Comparison of ENCODE assay signal across 11 cellular contexts in the genomic region with DNA sequence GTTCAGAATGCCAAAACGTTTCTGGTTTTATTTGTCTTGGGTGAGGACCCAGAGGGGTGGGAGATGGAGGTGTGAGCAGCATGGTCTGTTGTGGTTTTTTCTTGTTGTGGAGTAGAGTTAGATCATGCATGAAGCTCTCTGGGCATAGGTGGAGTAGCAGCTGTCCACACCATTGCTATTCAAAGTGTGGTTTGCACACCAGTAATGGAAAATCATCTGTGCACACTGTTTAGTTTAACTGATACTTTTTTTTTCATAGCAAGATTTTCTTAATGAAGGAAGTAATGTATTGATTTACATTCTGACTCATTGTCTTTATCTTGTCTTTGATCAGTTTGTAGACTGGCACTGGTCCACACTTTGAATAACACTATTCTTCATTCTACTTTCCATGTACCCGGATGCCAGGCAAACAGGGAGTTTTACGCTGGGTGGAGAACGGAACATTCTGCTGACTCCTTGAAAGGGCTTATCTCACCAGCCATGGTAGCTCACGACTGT. TPM values are rescaled to one million over a fixed set of nuclear protein-coding genes. Genes with fewer than 3 reads are reported as not detected.
DNase-seq lines count a peak whose midpoint lies in the region; ATAC-seq and TF ChIP-seq lines count a peak whose summit lies in the region.
"Had no signal": no experiment of that assay in that cellular context is flagged by ENCODE, and none has a peak within 500 bp of the region (broad histone marks: within the 10 kb centered on the region; RNA-seq: fewer than 3 reads in every experiment).

No MANE protein-coding gene starts in this region.

- no peak overlapping the region for H3K4me3 ChIP-seq in Panc1 (ENCODE audit: low read depth in 2 of 2, low read length in 2 of 2)
- no peak overlapping the region for H3K4me3 ChIP-seq in fibroblast of the aortic adventitia (ENCODE audit: low read depth, low read length)
- H3K4me3 ChIP-seq in aorta (ENCODE audit: low read length in 2 of 2), result no peak overlapping the region
- H3K4me3 ChIP-seq: GM12878 had no signal

- CTCF ChIA-PET in Panc1 (lab: Charles Lee), result interaction anchor here (1.0 kb wide), 1 partner anchor 186 kb away, joined by 5 read pairs; no protein-coding TSS in a partner anchor

- WGBS in aorta, 2 donors, result 38 to 50% methylated on average over 5 of the region's 5 CpGs

- H3K36me3 ChIP-seq in Panc1 (ENCODE audit: control insufficient read depth, insufficient read depth, low read length) (peaks cover 40% of the 10 kb centered on the region), aorta (ENCODE audit: control insufficient read depth in 1 of 2, insufficient read depth in 2 of 2, low read length in 1 of 2) (peaks cover 0 to 15% of the 10 kb centered on the region in 2 donors)

- H3K4me1 ChIP-seq in Panc1 (ENCODE audit: control insufficient read depth, insufficient read depth, low read length), result peaks cover 10% of the 10 kb centered on the region; the same call in 1 of the 2 replicates
- peaks cover 0 to 2% of the 10 kb centered on the region in 2 donors for H3K4me1 ChIP-seq in aorta (ENCODE audit: control insufficient read depth in 1 of 2, insufficient read depth in 2 of 2, low read length in 2 of 2)

- TF ChIP-seq CTCF in Panc1 (IDR thresholded peaks at IDR 0.05) (no peak), fibroblast of the aortic adventitia (IDR thresholded peaks at IDR 0.05; ENCODE audit: insufficient read depth, low read length) (no peak)

- no peak overlapping the region for H3K27ac ChIP-seq in Panc1 (ENCODE audit: low read length)
- H3K27ac ChIP-seq in aorta (ENCODE audit: low read depth in 1 of 2, low read length in 2 of 2), result peak overlapping the region; percentile 25 to 63
- H3K27ac ChIP-seq: VCaP had no signal

- in situ Hi-C loops in Panc1 (cut with HindIII; ENCODE audit: low pct_unique_long_range_greater_than_20kb, low sequenced_read_pairs), result no loop called here

- ATAC-seq in Panc1 (peak; percentile 62), aorta (ENCODE audit: low FRiP score) (no peak), GM21528 (IDR thresholded peaks at IDR 0.05; ENCODE audit: low FRiP score, unreplicated experiment) (no peak)
- ATAC-seq: GM12878 had no signal

- H3K27me3 ChIP-seq in Panc1 (ENCODE audit: control insufficient read depth, insufficient read depth, low read length) (no peaks in the 10 kb centered on the region), aorta (ENCODE audit: control insufficient read depth in 1 of 2, insufficient read depth in 2 of 2, low read length in 1 of 2) (no peaks in the 10 kb centered on the region)

- DNase-seq in stimulated activated CD4-positive, alpha-beta T cell treated with anti-CD3 and anti-CD28 coated beads, Interleukin-15, amount 100 ng/mL, for 24 hours, result peak; percentile 14
- no peak for DNase-seq in stimulated activated CD4-positive, alpha-beta T cell treated with anti-CD3 and anti-CD28 coated beads, Interleukin-4, amount 100 ng/mL, for 1 hour
- no peak for DNase-seq in Panc1 (ENCODE audit: low read depth, low spot score)
- peak; percentile 14 for DNase-seq in fibroblast of the aortic adventitia (ENCODE audit: low read depth)
- no peak for DNase-seq in aorta
- DNase-seq in GM03348 (ENCODE audit: low spot score), result no peak
- no peak for DNase-seq in kidney glomerular epithelial cell (lab: John Stamatoyannopoulos, UW)
- DNase-seq: NCI-H1694 had no signal

- no TSS peak for BruUV-seq in Panc1 (replicated peaks; lab: Mats Ljungman, UMichigan)

- H3K9me3 ChIP-seq in Panc1 (ENCODE audit: control insufficient read depth, insufficient read depth, low read depth, low read length) (no peaks in the 10 kb centered on the region), aorta (ENCODE audit: control insufficient read depth, low read length) (no peaks in the 10 kb centered on the region)

- POLR2A ChIA-PET in Panc1 (lab: Charles Lee), result interaction anchor here (0.6 to 1.3 kb wide), 2 partner anchors 61 to 91 kb away, joined by 4 to 9 read pairs; a partner anchor contains a TSS

- intact Hi-C loops in Panc1 (cut with micrococcal nuclease; ENCODE audit: unreplicated experiment), result no loop called here
- intact Hi-C loops in aorta (cut with DNase I), result loop anchor here (5.0 kb wide), 2 partner anchors 77 to 157 kb away; no protein-coding TSS in a partner anchor

RNA-seq across cellular contexts. Expression of a gene that starts 50.7 kb away (rescaled TPM):
- total RNA-seq in Panc1 (2021; ENCODE audit: unreplicated experiment) (45.0 TPM), fibroblast of the aortic adventitia (ENCODE audit: low replicate concordance) (10.9 and 15.7 TPM in 2 replicates), aorta (10 to 100 TPM; 60.8 to 82.2 TPM)
- 22.9 TPM for polyA plus RNA-seq in Panc1 (2012; ENCODE audit: insufficient read length)
- 10 to 100 TPM; 12.9 to 27.2 TPM for polyA plus RNA-seq in aorta

Comparison
In these comparisons a context has a peak if more than half of its experiments do, and no peak if none do; other contexts are left out.
1. DNase-seq: peak in stimulated activated CD4-positive, alpha-beta T cell treated with anti-CD3 and anti-CD28 coated beads, Interleukin-15, amount 100 ng/mL, for 24 hours (single experiment) and fibroblast of the aortic adventitia (single experiment); none in stimulated activated CD4-positive, alpha-beta T cell treated with anti-CD3 and anti-CD28 coated beads, Interleukin-4, amount 100 ng/mL, for 1 hour (single experiment), Panc1 (single experiment), aorta (0 of 2), GM03348 (single experiment) and kidney glomerular epithelial cell (single experiment).